In the genomic region with DNA sequence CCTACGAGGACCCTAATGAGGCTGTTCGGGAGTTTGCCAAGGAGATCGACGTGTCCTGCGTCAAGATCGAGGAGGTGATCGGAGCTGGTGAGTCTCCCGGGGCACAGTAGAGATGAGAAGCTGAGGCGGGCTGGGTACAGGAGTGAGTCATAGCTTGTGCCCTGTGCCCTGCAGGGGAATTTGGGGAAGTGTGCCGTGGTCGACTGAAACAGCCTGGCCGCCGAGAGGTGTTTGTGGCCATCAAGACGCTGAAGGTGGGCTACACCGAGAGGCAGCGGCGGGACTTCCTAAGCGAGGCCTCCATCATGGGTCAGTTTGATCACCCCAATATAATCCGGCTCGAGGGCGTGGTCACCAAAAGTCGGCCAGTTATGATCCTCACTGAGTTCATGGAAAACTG, we compare ENCODE assay signal across 34 cellular contexts. TPM values are rescaled to one million over a fixed set of nuclear protein-coding genes. Genes with fewer than 3 reads are reported as not detected.
DNase-seq lines count a peak whose midpoint lies in the region; ATAC-seq, FAIRE-seq and TF ChIP-seq lines count a peak whose summit lies in the region.
"Had no signal": no experiment of that assay in that cellular context is flagged by ENCODE, and none has a peak within 500 bp of the region (broad histone marks: within the 10 kb centered on the region; RNA-seq: fewer than 3 reads in every experiment).

No MANE protein-coding gene starts in this region.

- no peaks in the 10 kb centered on the region for H3K36me3 ChIP-seq in GM12878 (ENCODE audit: control insufficient read depth in 2 of 2, insufficient read depth in 2 of 2, low read length in 1 of 2)

- H3K27me3 Mint-ChIP-seq in neural crest cell (ENCODE audit: low read depth) = peaks cover 3% of the 10 kb centered on the region
- H3K27me3 Mint-ChIP-seq in glutamatergic neuron (ENCODE audit: unreplicated experiment) = peaks cover 27% of the 10 kb centered on the region

- WGBS in GM12878 (ENCODE audit: insufficient coverage, insufficient replicate concordance, low lambda C conversion rate, missing lambda C conversion rate) = 8% methylated on average over 22 of the region's 22 CpGs

- TF ChIP-seq CTCF in GM12865 (IDR thresholded peaks at IDR 0.05; ENCODE audit: insufficient read depth, low read depth, low read length, missing control alignments) = no peak
- no peak for TF ChIP-seq CTCF in GM12878 (IDR thresholded peaks at IDR 0.05 in 2 of 3, conservative IDR thresholded peaks at IDR 0.05 in 1 of 3; ENCODE audit: control insufficient read depth in 2 of 3, extremely low read depth in 1 of 3, insufficient read depth in 1 of 3, low read depth in 3 of 3, low read length in 3 of 3)
- TF ChIP-seq CTCF in neural crest cell (conservative IDR thresholded peaks at IDR 0.05) = no peak
- TF ChIP-seq CTCF in glutamatergic neuron (IDR thresholded peaks at IDR 0.05; ENCODE audit: partially characterized antibody, unreplicated experiment) = no peak
- no peak for TF ChIP-seq CTCF in foreskin fibroblast (IDR thresholded peaks at IDR 0.05; ENCODE audit: low read depth, low read length)

- RAD21 ChIA-PET in GM12878 (lab: Charles Lee; ENCODE audit: unreplicated experiment) = no interaction called here

- TF ChIP-seq EP300 in GM12878 (IDR thresholded peaks at IDR 0.05; ENCODE audit: borderline replicate concordance in 1 of 2, control insufficient read depth in 1 of 2, low read depth in 2 of 2, low read length in 2 of 2) = no peak

- no peak for TF ChIP-seq POLR2A in GM12878 (IDR thresholded peaks at IDR 0.05; ENCODE audit: low read depth, low read length)

- POLR2A ChIA-PET in GM12878 (lab: Charles Lee) = no interaction called here

- no peaks in the 10 kb centered on the region for H3K4me1 ChIP-seq in GM12878 (ENCODE audit: control insufficient read depth, insufficient read depth, low read length)

- H3K79me2 ChIP-seq in GM12878 (ENCODE audit: control insufficient read depth, insufficient read depth, low read length) = no peaks in the 10 kb centered on the region

- FAIRE-seq in GM12878 (lab: Jason Lieb, UNC) = no peak
- FAIRE-seq: frontal cortex, GM12892, HTR-8/SVneo, TTC549 had no signal

- intact Hi-C loops in GM12878 (cut with micrococcal nuclease; ENCODE audit: unreplicated experiment) = no loop called here

- H3K4me3 ChIP-seq in GM12865 (ENCODE audit: low read depth, low read length) (no peak overlapping the region), GM12878 (no peak overlapping the region), foreskin fibroblast (ENCODE audit: low read depth in 1 of 2, low read length in 2 of 2) (no peak overlapping the region)
- H3K4me3 ChIP-seq: esophagus muscularis mucosa, skin epidermis, tibial artery had no signal

- H3K27ac Mint-ChIP-seq in neural crest cell (ENCODE audit: unreplicated experiment) (no peak overlapping the region), glutamatergic neuron (ENCODE audit: unreplicated experiment) (no peak overlapping the region)
- H3K27ac Mint-ChIP-seq: activated CD4-positive, alpha-beta memory T cell treated with anti-CD3 and anti-CD28 coated beads, Interleukin-2, amount 10 ng/mL, durations not matched to agents 7 days and 5 days; activated naive CD4-positive, alpha-beta T cell treated with anti-CD3 and anti-CD28 coated beads, Interleukin-2, amount 50 U/mL, for 72 hours; activated T-helper 2 cell treated with anti-CD3 and anti-CD28 coated beads, Interferon-gamma antibody, Interleukin-2, Interleukin-4, amounts not matched to agents 10 μg/mL and 5 μg/mL and 100 μg/mL, durations not matched to agents 14 hours and 24 hours and 36 hours; naive B cell; stimulated activated naive CD8-positive, alpha-beta T cell treated with anti-CD3 and anti-CD28 coated beads, Interleukin-15, amount 100 ng/mL, for 72 hours had no signal

- TF ChIP-seq RAD21 in GM12878 (IDR thresholded peaks at IDR 0.05; ENCODE audit: insufficient read depth, low read depth, low read length) = no peak

- no peaks in the 10 kb centered on the region for H3K9me3 Mint-ChIP-seq in neural crest cell
- peaks cover 17% of the 10 kb centered on the region for H3K9me3 Mint-ChIP-seq in glutamatergic neuron (ENCODE audit: unreplicated experiment)
- H3K9me3 Mint-ChIP-seq: activated CD4-positive, alpha-beta memory T cell treated with anti-CD3 and anti-CD28 coated beads, Interleukin-2, amount 10 ng/mL, durations not matched to agents 7 days and 5 days; activated naive CD4-positive, alpha-beta T cell treated with anti-CD3 and anti-CD28 coated beads, Interleukin-2, amount 50 U/mL, for 72 hours; activated T-helper 2 cell treated with anti-CD3 and anti-CD28 coated beads, Interferon-gamma antibody, Interleukin-2, Interleukin-4, amounts not matched to agents 10 μg/mL and 5 μg/mL and 100 μg/mL, durations not matched to agents 14 hours and 24 hours and 36 hours; naive B cell; stimulated activated naive CD8-positive, alpha-beta T cell treated with anti-CD3 and anti-CD28 coated beads, Interleukin-15, amount 100 ng/mL, for 72 hours had no signal

- H3K36me3 Mint-ChIP-seq in neural crest cell (ENCODE audit: low read depth) (peaks cover 7% of the 10 kb centered on the region), glutamatergic neuron (ENCODE audit: unreplicated experiment) (peaks cover 11% of the 10 kb centered on the region)
- H3K36me3 Mint-ChIP-seq: activated naive CD4-positive, alpha-beta T cell treated with anti-CD3 and anti-CD28 coated beads, Interleukin-2, amount 50 U/mL, for 72 hours; naive B cell had no signal

- in situ Hi-C loops in GM12878 (cut with MboI) = no loop called here

- H3K4me1 Mint-ChIP-seq in neural crest cell = peaks cover 52% of the 10 kb centered on the region
- peaks cover 20% of the 10 kb centered on the region for H3K4me1 Mint-ChIP-seq in glutamatergic neuron (ENCODE audit: low read depth, unreplicated experiment)

- no peak overlapping the region for H3K4me2 ChIP-seq in GM12878 (ENCODE audit: control insufficient read depth, insufficient read depth)

- no peak overlapping the region for H2AFZ ChIP-seq in GM12878 (ENCODE audit: control insufficient read depth, low read depth, low read length)

- no peak overlapping the region for H3K27ac ChIP-seq in GM12878 (ENCODE audit: control insufficient read depth, insufficient read depth)
- H3K27ac ChIP-seq: esophagus muscularis mucosa, tibial artery had no signal

- H3K4me3 Mint-ChIP-seq in neural crest cell (peak overlapping the region; percentile 39), glutamatergic neuron (ENCODE audit: unreplicated experiment) (no peak overlapping the region)
- H3K4me3 Mint-ChIP-seq: activated CD4-positive, alpha-beta memory T cell treated with anti-CD3 and anti-CD28 coated beads, Interleukin-2, amount 10 ng/mL, durations not matched to agents 7 days and 5 days; stimulated activated naive CD8-positive, alpha-beta T cell treated with anti-CD3 and anti-CD28 coated beads, Interleukin-15, amount 100 ng/mL, for 72 hours had no signal

- H4K20me1 ChIP-seq in GM12878 (ENCODE audit: control insufficient read depth, insufficient read depth) = no peaks in the 10 kb centered on the region

- DNase-seq in GM12865 (ENCODE audit: low read depth) = peak; percentile 7
- DNase-seq in NOMO-1 treated with DMSO at 0.1 percent for 48 hours (lab: John Stamatoyannopoulos, UW; ENCODE audit: unreplicated experiment) = peak; percentile 84
- DNase-seq in GM12878 (ENCODE audit: low read depth, low spot score) = no peak
- no peak for DNase-seq in neural crest cell (ENCODE audit: low read depth, low spot score)
- no peak for DNase-seq in activated naive CD4-positive, alpha-beta T cell (lab: John Stamatoyannopoulos, UW)
- no peak for DNase-seq in glutamatergic neuron
- no peak for DNase-seq in foreskin fibroblast
- DNase-seq: activated CD4-positive, alpha-beta memory T cell treated with anti-CD3 and anti-CD28 coated beads, Interleukin-2, amount 10 ng/mL, durations not matched to agents 7 days and 5 days; aorta; Caco-2; central memory CD4-positive, alpha-beta T cell; hippocampal formation; KBM-7; left colon; MM.1S; naive B cell; NCI-H1694; NCI-H2171; NCI-H510A; SHP77 treated with DMSO at 0.1 percent for 48 hours; stimulated activated naive CD8-positive, alpha-beta T cell treated with anti-CD3 and anti-CD28 coated beads, Interleukin-15, amount 100 ng/mL, for 72 hours; T-helper 1 cell; tibial artery had no signal

- H3K9ac ChIP-seq in GM12878 (ENCODE audit: control insufficient read depth, insufficient read depth, low read length) = no peak overlapping the region

- ATAC-seq in GM12878 (peak; percentile 73), GM18907 (IDR thresholded peaks at IDR 0.05; ENCODE audit: unreplicated experiment) (no peak)
- ATAC-seq: activated CD4-positive, CD25-positive, alpha-beta regulatory T cell treated with anti-CD3 and anti-CD28 coated beads, Interleukin-2, amount 50 U/mL, for 24 hours; activated naive CD4-positive, alpha-beta T cell treated with anti-CD3 and anti-CD28 coated beads, Interleukin-2, amount 50 U/mL, for 72 hours; HCT116; left colon; stimulated activated naive CD8-positive, alpha-beta T cell treated with anti-CD3 and anti-CD28 coated beads, Interleukin-15, amount 100 ng/mL, for 72 hours had no signal

- H3K27me3 ChIP-seq in GM12878 (replicated peaks in 1 of 2; ENCODE audit: control insufficient read depth in 2 of 2, insufficient read depth in 2 of 2, low read length in 1 of 2) = peaks cover 0 to 3% of the 10 kb centered on the region in 2 experiments; a peak in 3 of 4 replicates
- H3K27me3 ChIP-seq: esophagus muscularis mucosa, tibial artery had no signal

- no TSS peak for BruUV-seq in GM12878 (replicated peaks; lab: Mats Ljungman, UMichigan)

- SMC1A ChIA-PET in GM12878 (lab: Charles Lee; ENCODE audit: uncharacterized antibody, unreplicated experiment) = no interaction called here

- no peaks in the 10 kb centered on the region for H3K9me3 ChIP-seq in GM12878 (replicated peaks; ENCODE audit: control insufficient read depth, insufficient read depth, low read length)
- H3K9me3 ChIP-seq: Caco-2, esophagus muscularis mucosa, tibial artery had no signal

- CTCF ChIA-PET in GM12878 (lab: Yijun Ruan, JAX) = no interaction called here

RNA-seq across cellular contexts. Expression of gene EPHB3, which starts 17.9 kb away (rescaled TPM):
- not detected in 2 replicates for total RNA-seq in GM12878 (2013; cell fraction: nucleolus; rRNA removed)
- total RNA-seq in GM12878 (2014; rRNA removed) (not detected in 2 replicates), GM12878 (2014; rRNA removed; fragmentation: Illumina TruSeq; extraction: Trizol) (not detected in 2 replicates), GM12878 (2021) (0.13 TPM in 1 of 2 replicates, not detected in the other), neural crest cell (9.7 and 13.4 TPM in 2 replicates), glutamatergic neuron (ENCODE audit: unreplicated experiment) (5.0 TPM)
- polyA plus RNA-seq in GM12878 (2011; ENCODE audit: low read depth) = not detected
- polyA plus RNA-seq in GM12878 (2011; rRNA removed) (not detected in 2 replicates), GM12878 (2014; fragmentation: Illumina TruSeq; extraction: Trizol) (not detected in 2 replicates), GM12878 (2014; fragmentation: Nextera tagmentation; extraction: Ambion mirVana) (not detected), GM12878 (2014; rRNA removed) (not detected in 2 replicates), GM12878 (2016; fragmentation: Nextera tagmentation; extraction: Ambion mirVana) (under 1 TPM in 1 of 2 experiments, not detected in 1; 0.09 TPM)
- 0.01 TPM in 1 of 2 replicates, not detected in the other for polyA plus RNA-seq in GM12878 (2011; cell fraction: cytosol; rRNA removed)
- 0.03 and 0.15 TPM in 2 replicates for polyA plus RNA-seq in GM12878 (2011; cell fraction: nucleus; rRNA removed)
- polyA plus RNA-seq in GM12878 (2012) = 0.03 and 0.14 TPM in 2 replicates
- not detected in 2 replicates for polyA minus RNA-seq in GM12878 (2011; rRNA and poly(A)+ RNA removed)
- not detected in 2 replicates for polyA minus RNA-seq in GM12878 (2011; cell fraction: cytosol; rRNA and poly(A)+ RNA removed)
- not detected in 2 replicates for polyA minus RNA-seq in GM12878 (2011; cell fraction: nucleus; rRNA and poly(A)+ RNA removed)
- total RNA-seq: activated T-helper 2 cell treated with anti-CD3 and anti-CD28 coated beads, Interferon-gamma antibody, Interleukin-2, Interleukin-4, amounts not matched to agents 10 μg/mL and 5 μg/mL and 100 μg/mL, durations not matched to agents 14 hours and 24 hours and 36 hours had no signal

Comparison
In these comparisons a context has a peak if more than half of its experiments do, and no peak if none do; other contexts are left out.
1. DNase-seq: peak in GM12865 (single experiment) and NOMO-1 treated with DMSO at 0.1 percent for 48 hours (single experiment); none in GM12878 (single experiment), neural crest cell (single experiment), activated naive CD4-positive, alpha-beta T cell (0 of 4), glutamatergic neuron (single experiment) and foreskin fibroblast (0 of 2).